In the genomic region with DNA sequence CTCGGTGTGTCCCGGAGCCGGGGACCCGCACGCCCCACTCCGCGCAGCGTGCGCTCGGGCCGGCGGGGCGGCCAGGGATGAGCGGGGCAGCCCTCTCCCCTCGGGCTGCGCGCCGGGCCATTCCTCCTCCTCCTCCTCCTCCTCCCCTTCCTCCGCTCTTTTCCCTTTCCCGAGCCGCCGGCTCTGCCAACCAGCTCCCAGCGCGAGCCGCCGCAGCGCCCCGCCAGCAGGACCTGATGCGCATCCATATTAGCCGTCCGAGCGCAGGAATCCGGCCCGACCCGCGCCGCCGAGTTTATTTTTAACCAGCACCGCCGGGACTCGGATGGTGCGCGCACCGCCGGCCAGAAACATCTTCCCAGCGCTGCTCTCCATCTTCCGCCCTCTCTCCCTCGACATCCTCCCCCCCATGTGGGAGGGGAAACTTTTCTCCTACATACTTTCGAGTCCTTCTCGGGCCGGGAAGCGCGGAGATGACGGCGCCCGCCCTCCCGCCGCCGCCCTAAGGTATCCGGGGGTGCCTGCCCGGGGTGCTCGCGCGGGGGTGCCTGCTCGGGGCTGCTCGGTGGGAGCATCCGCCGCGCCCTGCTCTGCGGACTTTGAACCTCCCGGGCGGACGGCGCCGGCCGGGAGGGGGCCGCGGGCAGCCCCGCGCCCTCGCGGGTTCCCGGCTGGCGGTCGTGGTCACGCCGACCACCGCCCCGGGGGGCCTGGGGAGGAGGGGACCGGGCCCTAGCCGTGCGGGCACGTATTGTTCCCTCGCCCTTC, we compare ENCODE assay signal across 1 cellular context.
A peak's percentile ranks its signal among the peaks of the same experiment; 100 is the strongest.
TF ChIP-seq lines count a peak whose summit lies in the region.

No MANE protein-coding gene starts in this region.

TF ChIP-seq in HepG2, 621 proteins besides CTCF, POLR2A, EP300 and RAD21 (continued from another document and continues in another):
- TF ChIP-seq ARHGAP35 (CRISPR knock-in tag; IDR thresholded peaks at IDR 0.05; ENCODE audit: borderline replicate concordance) (0 out of 2 replicates have a peak, but pooled peaks have one; percentile 45), ZNF441 (CRISPR knock-in tag; IDR thresholded peaks at IDR 0.05; ENCODE audit: borderline replicate concordance) (0 out of 2 replicates have a peak, but pooled peaks have one; percentile 9), EZH2 (conservative IDR thresholded peaks at IDR 0.05; ENCODE audit: low read depth, low read length) (no peak), MTA1 (CRISPR knock-in tag; IDR thresholded peaks at IDR 0.05; ENCODE audit: borderline replicate concordance) (no peak), PHB2 (IDR thresholded peaks at IDR 0.05; ENCODE audit: partially characterized antibody) (no peak), THAP11 (CRISPR knock-in tag; IDR thresholded peaks at IDR 0.05) (no peak; the same call in 1 of the 2 replicates), KDM4B (CRISPR knock-in tag; IDR thresholded peaks at IDR 0.05) (no peak), AGO2 (optimal IDR thresholded peaks at IDR 0.05; ENCODE audit: low read depth, low read length) (peak; percentile 96), RFXANK (CRISPR knock-in tag; IDR thresholded peaks at IDR 0.05) (no peak), GFI1 (CRISPR knock-in tag; IDR thresholded peaks at IDR 0.05; ENCODE audit: borderline replicate concordance) (peak; percentile 28; the same call in 1 of the 2 replicates), NCOA1 (CRISPR knock-in tag; IDR thresholded peaks at IDR 0.05) (no peak), ZSCAN12 (CRISPR knock-in tag; IDR thresholded peaks at IDR 0.05) (no peak), ZNF136 (CRISPR knock-in tag; IDR thresholded peaks at IDR 0.05; ENCODE audit: low read depth) (no peak)
- TF ChIP-seq, protein P1, sequence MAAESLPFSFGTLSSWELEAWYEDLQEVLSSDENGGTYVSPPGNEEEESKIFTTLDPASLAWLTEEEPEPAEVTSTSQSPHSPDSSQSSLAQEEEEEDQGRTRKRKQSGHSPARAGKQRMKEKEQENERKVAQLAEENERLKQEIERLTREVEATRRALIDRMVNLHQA (CRISPR knock-in tag; IDR thresholded peaks at IDR 0.05), result no peak
- TF ChIP-seq, protein P2, sequence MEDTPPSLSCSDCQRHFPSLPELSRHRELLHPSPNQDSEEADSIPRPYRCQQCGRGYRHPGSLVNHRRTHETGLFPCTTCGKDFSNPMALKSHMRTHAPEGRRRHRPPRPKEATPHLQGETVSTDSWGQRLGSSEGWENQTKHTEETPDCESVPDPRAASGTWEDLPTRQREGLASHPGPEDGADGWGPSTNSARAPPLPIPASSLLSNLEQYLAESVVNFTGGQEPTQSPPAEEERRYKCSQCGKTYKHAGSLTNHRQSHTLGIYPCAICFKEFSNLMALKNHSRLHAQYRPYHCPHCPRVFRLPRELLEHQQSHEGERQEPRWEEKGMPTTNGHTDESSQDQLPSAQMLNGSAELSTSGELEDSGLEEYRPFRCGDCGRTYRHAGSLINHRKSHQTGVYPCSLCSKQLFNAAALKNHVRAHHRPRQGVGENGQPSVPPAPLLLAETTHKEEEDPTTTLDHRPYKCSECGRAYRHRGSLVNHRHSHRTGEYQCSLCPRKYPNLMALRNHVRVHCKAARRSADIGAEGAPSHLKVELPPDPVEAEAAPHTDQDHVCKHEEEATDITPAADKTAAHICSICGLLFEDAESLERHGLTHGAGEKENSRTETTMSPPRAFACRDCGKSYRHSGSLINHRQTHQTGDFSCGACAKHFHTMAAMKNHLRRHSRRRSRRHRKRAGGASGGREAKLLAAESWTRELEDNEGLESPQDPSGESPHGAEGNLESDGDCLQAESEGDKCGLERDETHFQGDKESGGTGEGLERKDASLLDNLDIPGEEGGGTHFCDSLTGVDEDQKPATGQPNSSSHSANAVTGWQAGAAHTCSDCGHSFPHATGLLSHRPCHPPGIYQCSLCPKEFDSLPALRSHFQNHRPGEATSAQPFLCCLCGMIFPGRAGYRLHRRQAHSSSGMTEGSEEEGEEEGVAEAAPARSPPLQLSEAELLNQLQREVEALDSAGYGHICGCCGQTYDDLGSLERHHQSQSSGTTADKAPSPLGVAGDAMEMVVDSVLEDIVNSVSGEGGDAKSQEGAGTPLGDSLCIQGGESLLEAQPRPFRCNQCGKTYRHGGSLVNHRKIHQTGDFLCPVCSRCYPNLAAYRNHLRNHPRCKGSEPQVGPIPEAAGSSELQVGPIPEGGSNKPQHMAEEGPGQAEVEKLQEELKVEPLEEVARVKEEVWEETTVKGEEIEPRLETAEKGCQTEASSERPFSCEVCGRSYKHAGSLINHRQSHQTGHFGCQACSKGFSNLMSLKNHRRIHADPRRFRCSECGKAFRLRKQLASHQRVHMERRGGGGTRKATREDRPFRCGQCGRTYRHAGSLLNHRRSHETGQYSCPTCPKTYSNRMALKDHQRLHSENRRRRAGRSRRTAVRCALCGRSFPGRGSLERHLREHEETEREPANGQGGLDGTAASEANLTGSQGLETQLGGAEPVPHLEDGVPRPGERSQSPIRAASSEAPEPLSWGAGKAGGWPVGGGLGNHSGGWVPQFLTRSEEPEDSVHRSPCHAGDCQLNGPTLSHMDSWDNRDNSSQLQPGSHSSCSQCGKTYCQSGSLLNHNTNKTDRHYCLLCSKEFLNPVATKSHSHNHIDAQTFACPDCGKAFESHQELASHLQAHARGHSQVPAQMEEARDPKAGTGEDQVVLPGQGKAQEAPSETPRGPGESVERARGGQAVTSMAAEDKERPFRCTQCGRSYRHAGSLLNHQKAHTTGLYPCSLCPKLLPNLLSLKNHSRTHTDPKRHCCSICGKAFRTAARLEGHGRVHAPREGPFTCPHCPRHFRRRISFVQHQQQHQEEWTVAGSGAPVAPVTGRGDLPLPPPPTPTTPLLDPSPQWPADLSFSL (CRISPR knock-in tag; IDR thresholded peaks at IDR 0.05), result no peak
- TF ChIP-seq, protein P3, sequence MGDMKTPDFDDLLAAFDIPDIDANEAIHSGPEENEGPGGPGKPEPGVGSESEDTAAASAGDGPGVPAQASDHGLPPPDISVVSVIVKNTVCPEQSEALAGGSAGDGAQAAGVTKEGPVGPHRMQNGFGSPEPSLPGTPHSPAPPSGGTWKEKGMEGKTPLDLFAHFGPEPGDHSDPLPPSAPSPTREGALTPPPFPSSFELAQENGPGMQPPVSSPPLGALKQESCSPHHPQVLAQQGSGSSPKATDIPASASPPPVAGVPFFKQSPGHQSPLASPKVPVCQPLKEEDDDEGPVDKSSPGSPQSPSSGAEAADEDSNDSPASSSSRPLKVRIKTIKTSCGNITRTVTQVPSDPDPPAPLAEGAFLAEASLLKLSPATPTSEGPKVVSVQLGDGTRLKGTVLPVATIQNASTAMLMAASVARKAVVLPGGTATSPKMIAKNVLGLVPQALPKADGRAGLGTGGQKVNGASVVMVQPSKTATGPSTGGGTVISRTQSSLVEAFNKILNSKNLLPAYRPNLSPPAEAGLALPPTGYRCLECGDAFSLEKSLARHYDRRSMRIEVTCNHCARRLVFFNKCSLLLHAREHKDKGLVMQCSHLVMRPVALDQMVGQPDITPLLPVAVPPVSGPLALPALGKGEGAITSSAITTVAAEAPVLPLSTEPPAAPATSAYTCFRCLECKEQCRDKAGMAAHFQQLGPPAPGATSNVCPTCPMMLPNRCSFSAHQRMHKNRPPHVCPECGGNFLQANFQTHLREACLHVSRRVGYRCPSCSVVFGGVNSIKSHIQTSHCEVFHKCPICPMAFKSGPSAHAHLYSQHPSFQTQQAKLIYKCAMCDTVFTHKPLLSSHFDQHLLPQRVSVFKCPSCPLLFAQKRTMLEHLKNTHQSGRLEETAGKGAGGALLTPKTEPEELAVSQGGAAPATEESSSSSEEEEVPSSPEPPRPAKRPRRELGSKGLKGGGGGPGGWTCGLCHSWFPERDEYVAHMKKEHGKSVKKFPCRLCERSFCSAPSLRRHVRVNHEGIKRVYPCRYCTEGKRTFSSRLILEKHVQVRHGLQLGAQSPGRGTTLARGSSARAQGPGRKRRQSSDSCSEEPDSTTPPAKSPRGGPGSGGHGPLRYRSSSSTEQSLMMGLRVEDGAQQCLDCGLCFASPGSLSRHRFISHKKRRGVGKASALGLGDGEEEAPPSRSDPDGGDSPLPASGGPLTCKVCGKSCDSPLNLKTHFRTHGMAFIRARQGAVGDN (CRISPR knock-in tag; IDR thresholded peaks at IDR 0.05), result peak; percentile 24
- TF ChIP-seq, protein P4, sequence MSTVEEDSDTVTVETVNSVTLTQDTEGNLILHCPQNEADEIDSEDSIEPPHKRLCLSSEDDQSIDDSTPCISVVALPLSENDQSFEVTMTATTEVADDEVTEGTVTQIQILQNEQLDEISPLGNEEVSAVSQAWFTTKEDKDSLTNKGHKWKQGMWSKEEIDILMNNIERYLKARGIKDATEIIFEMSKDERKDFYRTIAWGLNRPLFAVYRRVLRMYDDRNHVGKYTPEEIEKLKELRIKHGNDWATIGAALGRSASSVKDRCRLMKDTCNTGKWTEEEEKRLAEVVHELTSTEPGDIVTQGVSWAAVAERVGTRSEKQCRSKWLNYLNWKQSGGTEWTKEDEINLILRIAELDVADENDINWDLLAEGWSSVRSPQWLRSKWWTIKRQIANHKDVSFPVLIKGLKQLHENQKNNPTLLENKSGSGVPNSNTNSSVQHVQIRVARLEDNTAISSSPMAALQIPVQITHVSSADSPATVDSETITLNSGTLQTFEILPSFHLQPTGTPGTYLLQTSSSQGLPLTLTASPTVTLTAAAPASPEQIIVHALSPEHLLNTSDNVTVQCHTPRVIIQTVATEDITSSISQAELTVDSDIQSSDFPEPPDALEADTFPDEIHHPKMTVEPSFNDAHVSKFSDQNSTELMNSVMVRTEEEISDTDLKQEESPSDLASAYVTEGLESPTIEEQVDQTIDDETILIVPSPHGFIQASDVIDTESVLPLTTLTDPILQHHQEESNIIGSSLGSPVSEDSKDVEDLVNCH (CRISPR knock-in tag; IDR thresholded peaks at IDR 0.05), result no peak
- TF ChIP-seq, protein P5, sequence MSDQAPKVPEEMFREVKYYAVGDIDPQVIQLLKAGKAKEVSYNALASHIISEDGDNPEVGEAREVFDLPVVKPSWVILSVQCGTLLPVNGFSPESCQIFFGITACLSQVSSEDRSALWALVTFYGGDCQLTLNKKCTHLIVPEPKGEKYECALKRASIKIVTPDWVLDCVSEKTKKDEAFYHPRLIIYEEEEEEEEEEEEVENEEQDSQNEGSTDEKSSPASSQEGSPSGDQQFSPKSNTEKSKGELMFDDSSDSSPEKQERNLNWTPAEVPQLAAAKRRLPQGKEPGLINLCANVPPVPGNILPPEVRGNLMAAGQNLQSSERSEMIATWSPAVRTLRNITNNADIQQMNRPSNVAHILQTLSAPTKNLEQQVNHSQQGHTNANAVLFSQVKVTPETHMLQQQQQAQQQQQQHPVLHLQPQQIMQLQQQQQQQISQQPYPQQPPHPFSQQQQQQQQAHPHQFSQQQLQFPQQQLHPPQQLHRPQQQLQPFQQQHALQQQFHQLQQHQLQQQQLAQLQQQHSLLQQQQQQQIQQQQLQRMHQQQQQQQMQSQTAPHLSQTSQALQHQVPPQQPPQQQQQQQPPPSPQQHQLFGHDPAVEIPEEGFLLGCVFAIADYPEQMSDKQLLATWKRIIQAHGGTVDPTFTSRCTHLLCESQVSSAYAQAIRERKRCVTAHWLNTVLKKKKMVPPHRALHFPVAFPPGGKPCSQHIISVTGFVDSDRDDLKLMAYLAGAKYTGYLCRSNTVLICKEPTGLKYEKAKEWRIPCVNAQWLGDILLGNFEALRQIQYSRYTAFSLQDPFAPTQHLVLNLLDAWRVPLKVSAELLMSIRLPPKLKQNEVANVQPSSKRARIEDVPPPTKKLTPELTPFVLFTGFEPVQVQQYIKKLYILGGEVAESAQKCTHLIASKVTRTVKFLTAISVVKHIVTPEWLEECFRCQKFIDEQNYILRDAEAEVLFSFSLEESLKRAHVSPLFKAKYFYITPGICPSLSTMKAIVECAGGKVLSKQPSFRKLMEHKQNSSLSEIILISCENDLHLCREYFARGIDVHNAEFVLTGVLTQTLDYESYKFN (CRISPR knock-in tag; conservative IDR thresholded peaks at IDR 0.05), result peak; percentile 33; the same call in 1 of the 2 replicates
- TF ChIP-seq, protein P6, sequence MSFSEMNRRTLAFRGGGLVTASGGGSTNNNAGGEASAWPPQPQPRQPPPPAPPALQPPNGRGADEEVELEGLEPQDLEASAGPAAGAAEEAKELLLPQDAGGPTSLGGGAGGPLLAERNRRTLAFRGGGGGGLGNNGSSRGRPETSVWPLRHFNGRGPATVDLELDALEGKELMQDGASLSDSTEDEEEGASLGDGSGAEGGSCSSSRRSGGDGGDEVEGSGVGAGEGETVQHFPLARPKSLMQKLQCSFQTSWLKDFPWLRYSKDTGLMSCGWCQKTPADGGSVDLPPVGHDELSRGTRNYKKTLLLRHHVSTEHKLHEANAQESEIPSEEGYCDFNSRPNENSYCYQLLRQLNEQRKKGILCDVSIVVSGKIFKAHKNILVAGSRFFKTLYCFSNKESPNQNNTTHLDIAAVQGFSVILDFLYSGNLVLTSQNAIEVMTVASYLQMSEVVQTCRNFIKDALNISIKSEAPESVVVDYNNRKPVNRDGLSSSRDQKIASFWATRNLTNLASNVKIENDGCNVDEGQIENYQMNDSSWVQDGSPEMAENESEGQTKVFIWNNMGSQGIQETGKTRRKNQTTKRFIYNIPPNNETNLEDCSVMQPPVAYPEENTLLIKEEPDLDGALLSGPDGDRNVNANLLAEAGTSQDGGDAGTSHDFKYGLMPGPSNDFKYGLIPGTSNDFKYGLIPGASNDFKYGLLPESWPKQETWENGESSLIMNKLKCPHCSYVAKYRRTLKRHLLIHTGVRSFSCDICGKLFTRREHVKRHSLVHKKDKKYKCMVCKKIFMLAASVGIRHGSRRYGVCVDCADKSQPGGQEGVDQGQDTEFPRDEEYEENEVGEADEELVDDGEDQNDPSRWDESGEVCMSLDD (CRISPR knock-in tag; IDR thresholded peaks at IDR 0.05; ENCODE audit: borderline replicate concordance), result peak; percentile 81
